9 cellular contexts compared by ENCODE assay signal in genomic region chr1:25699501-25700089, GRCh38.
DNase-seq lines count a peak whose midpoint lies in the region; ATAC-seq and TF ChIP-seq lines count a peak whose summit lies in the region.
"Had no signal": no experiment of that assay in that cellular context is flagged by ENCODE, and none has a peak within 500 bp of the region (broad histone marks: within the 10 kb centered on the region; RNA-seq: fewer than 3 reads in every experiment).

No MANE protein-coding gene starts in this region.

- in situ Hi-C loops in GM23248 (cut with MboI), result no loop called here
- in situ Hi-C loops in brain microvascular endothelial cell (cut with HindIII; ENCODE audit: low pct_ligation_motif_present, low sequenced_read_pairs), result no loop called here

- POLR2A ChIA-PET in RWPE1 (lab: Yijun Ruan, JAX; ENCODE audit: low non-redundant PET), result no interaction called here

- H3F3A ChIP-seq in GM23248 (ENCODE audit: insufficient read depth), result peaks cover 42% of the 10 kb centered on the region

- DNase-seq in GM23248 (peak; percentile 71), adrenal gland (peak in 1 of 7 donors; percentile 69), right cardiac atrium (peak; percentile 59 to 78 (median 75)), brain microvascular endothelial cell (no peak), NCI-H2227 (lab: John Stamatoyannopoulos, UW; ENCODE audit: unreplicated experiment) (no peak), RWPE1 (ENCODE audit: low spot score) (no peak)
- DNase-seq: stimulated activated naive CD8-positive, alpha-beta T cell treated with anti-CD3 and anti-CD28 coated beads, Interleukin-15, Interleukin-2, amounts not matched to agents 100 U/mL and 50 U/mL, for 24 hours had no signal

- no peaks in the 10 kb centered on the region for H4K20me1 ChIP-seq in GM23248 (ENCODE audit: insufficient read depth)

- CTCF ChIA-PET in RWPE1 (lab: Yijun Ruan, JAX), result no interaction called here

- peak; percentile 58 to 71 for ATAC-seq in right cardiac atrium
- no peak for ATAC-seq in HG02840 (IDR thresholded peaks at IDR 0.05; ENCODE audit: low FRiP score, unreplicated experiment)
- ATAC-seq: stimulated activated naive CD8-positive, alpha-beta T cell treated with anti-CD3 and anti-CD28 coated beads, Interleukin-15, Interleukin-2, amounts not matched to agents 100 U/mL and 50 U/mL, for 24 hours had no signal

- no peaks in the 10 kb centered on the region for H3K9me2 ChIP-seq in GM23248 (ENCODE audit: insufficient read depth)

- H3K36me3 ChIP-seq in GM23248 (ENCODE audit: low read depth) (no peaks in the 10 kb centered on the region), adrenal gland (replicated peaks in 1 of 2) (no peaks in the 10 kb centered on the region), brain microvascular endothelial cell (replicated peaks) (no peaks in the 10 kb centered on the region)

- H3K4me1 ChIP-seq in GM23248 (ENCODE audit: insufficient read depth) (peaks cover 46% of the 10 kb centered on the region), adrenal gland (replicated peaks in 1 of 2) (peaks cover 26 to 67% of the 10 kb centered on the region in 2 donors), right cardiac atrium (ENCODE audit: control insufficient read depth, insufficient read depth, low read length) (peaks cover 35% of the 10 kb centered on the region)

- H3K4me2 ChIP-seq in GM23248 (ENCODE audit: unreplicated experiment), result peak overlapping the region; percentile 51

- 14 to 22% methylated on average over 10 of the region's 10 CpGs for whole genome bisulfite sequencing in GM23248 (ENCODE audit: low coverage in 1 of 2, low lambda C conversion rate in 2 of 2, missing lambda C conversion rate in 2 of 2), 2 experiments
- WGBS in adrenal gland, 4 donors, result 58 to 81% (median 75%) methylated on average over 9 to 10 of the region's 10 CpGs
- WGBS in right cardiac atrium, result 40% methylated on average over 10 of the region's 10 CpGs

- H3K9me3 ChIP-seq in GM23248 (ENCODE audit: low read depth), result no peaks in the 10 kb centered on the region
- no peaks in the 10 kb centered on the region for H3K9me3 ChIP-seq in adrenal gland (replicated peaks in 1 of 3)
- H3K9me3 ChIP-seq in right cardiac atrium (ENCODE audit: control insufficient read depth, low read length), result no peaks in the 10 kb centered on the region

- TF ChIP-seq CTCF in adrenal gland (IDR thresholded peaks at IDR 0.05), result no peak
- no peak for TF ChIP-seq CTCF in brain microvascular endothelial cell (IDR thresholded peaks at IDR 0.05; ENCODE audit: low read depth, low read length, missing control alignments)
- no peak for TF ChIP-seq CTCF in RWPE1 (conservative IDR thresholded peaks at IDR 0.05; ENCODE audit: low read depth)

- peak overlapping the region; percentile 40 for H3K9ac ChIP-seq in GM23248

- peak overlapping the region; percentile 6; the same call in 1 of the 2 replicates for H3K4me3 ChIP-seq in GM23248
- no peak overlapping the region for H3K4me3 ChIP-seq in adrenal gland
- no peak overlapping the region for H3K4me3 ChIP-seq in right cardiac atrium (ENCODE audit: low read length)
- no peak overlapping the region for H3K4me3 ChIP-seq in skin epidermis
- no peak overlapping the region for H3K4me3 ChIP-seq in brain microvascular endothelial cell (ENCODE audit: low read depth, low read length)

- H3K79me2 ChIP-seq in GM23248 (ENCODE audit: insufficient read depth), result no peaks in the 10 kb centered on the region

- no peak for TF ChIP-seq POLR2A in adrenal gland (IDR thresholded peaks at IDR 0.05)

- H2AFZ ChIP-seq in GM23248, result peak overlapping the region; percentile 55

- H3K27me3 ChIP-seq in GM23248 (replicated peaks; ENCODE audit: insufficient read depth) (no peaks in the 10 kb centered on the region), adrenal gland (no peaks in the 10 kb centered on the region), right cardiac atrium (ENCODE audit: control insufficient read depth, insufficient read depth) (no peaks in the 10 kb centered on the region), brain microvascular endothelial cell (replicated peaks) (no peaks in the 10 kb centered on the region)

- intact Hi-C loops in adrenal gland (cut with DNase I) (loop anchor here in 1 of 2 donors (5.0 to 10.0 kb wide), 2 partner anchors 82 to 95 kb away; partner anchors contain the start of gene MAN1C1), right cardiac atrium (cut with DNase I) (loop anchor here in 3 of 4 donors (5.0 to 10.0 kb wide), 4 partner anchors 38 to 95 kb away; partner anchors contain the start of gene MAN1C1 (in 1 of the 3))

- H3K27ac ChIP-seq in GM23248 (peak overlapping the region; percentile 61), adrenal gland (peak overlapping the region in 4 of 5 donors; percentile 22 to 82 (median 46)), right cardiac atrium (ENCODE audit: low read length) (peak overlapping the region; percentile 78), skin epidermis (peak overlapping the region in 19 of 21 experiments; percentile 15 to 84 (median 59)), brain microvascular endothelial cell (no peak overlapping the region), RWPE1 (no peak overlapping the region)

Comparison
In these comparisons a context has a peak if more than half of its experiments do, and no peak if none do; other contexts are left out.
1. DNase-seq: peak in GM23248 (single experiment) and right cardiac atrium (3 of 3); none in brain microvascular endothelial cell (single experiment), NCI-H2227 (single experiment) and RWPE1 (single experiment).
2. H3K27ac ChIP-seq: peak in GM23248 (single experiment), adrenal gland (4 of 5), right cardiac atrium (single experiment) and skin epidermis (19 of 21); none in brain microvascular endothelial cell (single experiment) and RWPE1 (single experiment).